In genomic region chr15:64816452-64816851, GRCh38 we compare ENCODE assay signal across 26 cellular contexts. TPM values are rescaled to one million over a fixed set of nuclear protein-coding genes. Genes with fewer than 3 reads are reported as not detected.
"Had no signal": no experiment of that assay in that cellular context is flagged by ENCODE, and none has a peak within 500 bp of the region (broad histone marks: within the 10 kb centered on the region; RNA-seq: fewer than 3 reads in every experiment).

No MANE protein-coding gene starts in this region.

- H3K4me1 ChIP-seq: ascending aorta, tibial artery, upper lobe of right lung had no signal

- H3K27ac Mint-ChIP-seq: activated CD4-positive, alpha-beta memory T cell treated with anti-CD3 and anti-CD28 coated beads for 36 hours; activated naive CD4-positive, alpha-beta T cell treated with anti-CD3 and anti-CD28 coated beads, Interleukin-2, amount 10 ng/mL, durations not matched to agents 7 days and 5 days; activated naive CD8-positive, alpha-beta T cell treated with anti-CD3 and anti-CD28 coated beads, Interleukin-2, amount 10 ng/mL, durations not matched to agents 7 days and 5 days; activated T-cell treated with anti-CD3 and anti-CD28 coated beads, Interleukin-2, amount 50 U/mL, for 24 hours; nephron had no signal

- ATAC-seq: esophagus mucosa, heart right ventricle, upper lobe of right lung had no signal

- DNase-seq: activated CD4-positive, alpha-beta memory T cell treated with anti-CD3 and anti-CD28 coated beads for 36 hours; activated CD4-positive, alpha-beta T cell treated with anti-CD3 and anti-CD28 coated beads for 48 hours; activated CD8-positive, alpha-beta memory T cell treated with anti-CD3 and anti-CD28 coated beads, Interleukin-2, amount 50 U/mL, for 4 hours; activated gamma-delta T cell; activated naive CD4-positive, alpha-beta T cell treated with anti-CD3 and anti-CD28 coated beads, Interleukin-2, amount 10 ng/mL, durations not matched to agents 7 days and 5 days; activated naive CD8-positive, alpha-beta T cell treated with anti-CD3 and anti-CD28 coated beads, Interleukin-2, amount 10 ng/mL, durations not matched to agents 7 days and 5 days; activated T-cell treated with anti-CD3 and anti-CD28 coated beads, Interleukin-2, amount 50 U/mL, for 24 hours; brain microvascular endothelial cell; dorsolateral prefrontal cortex; effector memory CD4-positive, alpha-beta T cell; foreskin fibroblast; heart right ventricle; kidney glomerular epithelial cell; left ventricle myocardium inferior; nucleus accumbens; stimulated activated naive CD4-positive, alpha-beta T cell; T-helper 1 cell; tibial artery; upper lobe of right lung had no signal

- H3K4me3 ChIP-seq: ascending aorta, coronary artery, dorsolateral prefrontal cortex, heart right ventricle, left ventricle myocardium inferior, right atrium auricular region, suprapubic skin, tibial artery, upper lobe of right lung had no signal

- H3K4me3 Mint-ChIP-seq: activated CD4-positive, alpha-beta memory T cell treated with anti-CD3 and anti-CD28 coated beads for 36 hours; activated naive CD4-positive, alpha-beta T cell treated with anti-CD3 and anti-CD28 coated beads, Interleukin-2, amount 10 ng/mL, durations not matched to agents 7 days and 5 days; activated naive CD8-positive, alpha-beta T cell treated with anti-CD3 and anti-CD28 coated beads, Interleukin-2, amount 10 ng/mL, durations not matched to agents 7 days and 5 days; activated T-cell treated with anti-CD3 and anti-CD28 coated beads, Interleukin-2, amount 50 U/mL, for 24 hours; nephron had no signal

- H3K36me3 ChIP-seq: ascending aorta, left ventricle myocardium inferior, right atrium auricular region, suprapubic skin, tibial artery, upper lobe of right lung had no signal

- H3K9me3 ChIP-seq: ascending aorta, heart right ventricle, left ventricle myocardium inferior, right atrium auricular region, suprapubic skin, tibial artery, upper lobe of right lung had no signal

- H3K36me3 Mint-ChIP-seq: activated CD4-positive, alpha-beta memory T cell treated with anti-CD3 and anti-CD28 coated beads for 36 hours had no signal

- H3K9me3 Mint-ChIP-seq: activated CD4-positive, alpha-beta memory T cell treated with anti-CD3 and anti-CD28 coated beads for 36 hours; activated naive CD4-positive, alpha-beta T cell treated with anti-CD3 and anti-CD28 coated beads, Interleukin-2, amount 10 ng/mL, durations not matched to agents 7 days and 5 days; activated naive CD8-positive, alpha-beta T cell treated with anti-CD3 and anti-CD28 coated beads, Interleukin-2, amount 10 ng/mL, durations not matched to agents 7 days and 5 days; activated T-cell treated with anti-CD3 and anti-CD28 coated beads, Interleukin-2, amount 50 U/mL, for 24 hours; nephron had no signal

- H3K27ac ChIP-seq: ascending aorta, brain microvascular endothelial cell, coronary artery, dorsolateral prefrontal cortex, heart right ventricle, left ventricle myocardium inferior, right atrium auricular region, suprapubic skin, tibial artery, upper lobe of right lung had no signal

- H3K27me3 Mint-ChIP-seq: activated CD4-positive, alpha-beta memory T cell treated with anti-CD3 and anti-CD28 coated beads for 36 hours; activated naive CD8-positive, alpha-beta T cell treated with anti-CD3 and anti-CD28 coated beads, Interleukin-2, amount 10 ng/mL, durations not matched to agents 7 days and 5 days; activated T-cell treated with anti-CD3 and anti-CD28 coated beads, Interleukin-2, amount 50 U/mL, for 24 hours had no signal

- H3K27me3 ChIP-seq: ascending aorta, brain microvascular endothelial cell, dorsolateral prefrontal cortex, heart right ventricle, right atrium auricular region, suprapubic skin, tibial artery, upper lobe of right lung had no signal

- H3K4me1 Mint-ChIP-seq: activated naive CD8-positive, alpha-beta T cell treated with anti-CD3 and anti-CD28 coated beads, Interleukin-2, amount 10 ng/mL, durations not matched to agents 7 days and 5 days had no signal

RNA-seq across cellular contexts. Expression of gene PIF1, which starts 9.0 kb away (rescaled TPM):
- total RNA-seq: ascending aorta had no signal

RNA-seq across cellular contexts. Expression of gene RBPMS2, which starts 41.1 kb away (rescaled TPM):
- total RNA-seq: activated CD8-positive, alpha-beta memory T cell treated with anti-CD3 and anti-CD28 coated beads for 36 hours; activated naive CD8-positive, alpha-beta T cell treated with anti-CD3 and anti-CD28 coated beads, Interleukin-2, amount 10 ng/mL, durations not matched to agents 7 days and 5 days; ascending aorta had no signal
